1 cellular context compared by ENCODE assay signal in the genomic region with DNA sequence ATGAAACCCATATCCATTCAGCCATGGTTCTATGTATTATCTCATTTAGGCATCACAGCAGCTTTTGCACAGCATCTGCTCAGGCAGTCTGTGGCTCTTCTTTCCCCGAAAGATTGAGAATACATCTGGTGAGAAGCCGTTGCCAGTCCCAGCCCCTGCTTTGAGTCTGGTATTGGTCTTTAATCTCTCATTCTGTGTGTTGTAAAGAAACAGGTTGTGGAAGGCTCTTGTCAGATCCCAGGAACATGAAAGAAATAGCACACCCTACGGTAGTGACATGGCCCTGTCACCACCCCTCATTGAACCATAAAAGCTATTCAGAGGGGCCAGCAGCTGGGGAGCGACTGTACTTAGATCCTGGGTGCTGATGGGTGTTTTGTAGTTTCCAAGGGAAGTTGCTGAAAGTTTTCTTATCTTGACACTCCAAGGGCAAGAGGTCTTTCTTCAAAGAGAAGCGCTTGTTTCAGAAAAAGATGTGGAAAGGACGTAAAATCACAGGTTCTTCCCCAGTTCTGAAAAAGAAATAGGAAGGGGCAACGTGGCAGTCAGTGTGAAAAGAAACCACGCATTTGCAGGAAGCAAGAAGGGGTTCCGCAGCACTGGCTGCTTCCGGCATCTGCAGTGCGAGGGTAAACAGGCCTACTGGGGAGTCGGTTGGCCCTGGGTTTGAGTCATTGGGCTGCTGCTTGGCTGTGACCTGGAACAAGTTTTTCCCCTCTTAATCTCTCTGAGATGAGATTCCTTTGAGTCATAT.
TF ChIP-seq lines count a peak whose summit lies in the region.

No MANE protein-coding gene starts in this region.

TF ChIP-seq in liver, 16 proteins besides CTCF, POLR2A, EP300 and RAD21 (continued from another document):
- TF ChIP-seq REST (IDR thresholded peaks at IDR 0.05): no peak
- TF ChIP-seq HNF4G (IDR thresholded peaks at IDR 0.05): no peak
- no peak for TF ChIP-seq NR2F2 (IDR thresholded peaks at IDR 0.05)
- TF ChIP-seq ATF3 (IDR thresholded peaks at IDR 0.05): no peak
- TF ChIP-seq EGR1 (IDR thresholded peaks at IDR 0.05; ENCODE audit: low read depth in 2 of 2): no peak
- TF ChIP-seq YY1 (IDR thresholded peaks at IDR 0.05): no peak
- no peak for TF ChIP-seq FOXA1 (IDR thresholded peaks at IDR 0.05)
- TF ChIP-seq FOXA2 (IDR thresholded peaks at IDR 0.05): no peak
- TF ChIP-seq HNF4A (conservative IDR thresholded peaks at IDR 0.05): no peak
- no peak for TF ChIP-seq ZBTB33 (IDR thresholded peaks at IDR 0.05)
- TF ChIP-seq, protein P1, sequence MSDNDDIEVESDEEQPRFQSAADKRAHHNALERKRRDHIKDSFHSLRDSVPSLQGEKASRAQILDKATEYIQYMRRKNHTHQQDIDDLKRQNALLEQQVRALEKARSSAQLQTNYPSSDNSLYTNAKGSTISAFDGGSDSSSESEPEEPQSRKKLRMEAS (IDR thresholded peaks at IDR 0.05): no peak
- TF ChIP-seq TAF1 (conservative IDR thresholded peaks at IDR 0.05): no peak
- TF ChIP-seq RXRA (IDR thresholded peaks at IDR 0.05): no peak
